16 cellular contexts compared by ENCODE assay signal in genomic region chr14:104450811-104451401, GRCh38.
A peak's percentile ranks its signal among the peaks of the same experiment; 100 is the strongest.
DNase-seq lines count a peak whose midpoint lies in the region; ATAC-seq and TF ChIP-seq lines count a peak whose summit lies in the region.
"Had no signal": no experiment of that assay in that cellular context is flagged by ENCODE, and none has a peak within 500 bp of the region (broad histone marks: within the 10 kb centered on the region; RNA-seq: fewer than 3 reads in every experiment).

No MANE protein-coding gene starts in this region.

- no peak for TF ChIP-seq EP300 in upper lobe of left lung (IDR thresholded peaks at IDR 0.05)

- peaks cover 0 to 20% of the 10 kb centered on the region in 2 donors for H3K9me3 ChIP-seq in right atrium auricular region
- no peaks in the 10 kb centered on the region for H3K9me3 ChIP-seq in colonic mucosa
- peaks cover 0 to 10% (median 4%) of the 10 kb centered on the region in 4 donors for H3K9me3 ChIP-seq in upper lobe of left lung

- H3K4me1 ChIP-seq in right atrium auricular region (no peaks in the 10 kb centered on the region), colonic mucosa (no peaks in the 10 kb centered on the region), upper lobe of left lung (no peaks in the 10 kb centered on the region)

- 89 to 97% methylated on average over 10 to 19 of the region's 28 CpGs for WGBS in upper lobe of left lung, 2 donors

- TF ChIP-seq CTCF in right atrium auricular region (IDR thresholded peaks at IDR 0.05) (no peak), colonic mucosa (IDR thresholded peaks at IDR 0.05) (no peak), upper lobe of left lung (IDR thresholded peaks at IDR 0.05) (no peak)

- DNase-seq in right atrium auricular region (ENCODE audit: low spot score), result peak; percentile 32
- no peak for DNase-seq in Right ventricle myocardium inferior (ENCODE audit: missing footprints)
- DNase-seq in colonic mucosa, result peak; percentile 14
- peak; percentile 74 for DNase-seq in mesenteric fat pad (ENCODE audit: low spot score)
- peak; percentile 18 to 65 for DNase-seq in upper lobe of left lung
- no peak for DNase-seq in LoVo (ENCODE audit: low spot score)
- DNase-seq: Calu3; CD4-positive, CD25-positive, alpha-beta regulatory T cell; KG1; NCI-H1105; NCI-H187 treated with DMSO at 0.1 percent for 48 hours; NCI-H2171; NCI-H774; SHP77 had no signal

- TF ChIP-seq POLR2A in upper lobe of left lung (IDR thresholded peaks at IDR 0.05), result no peak

- H3K4me3 ChIP-seq in right atrium auricular region, result no peak overlapping the region
- H3K4me3 ChIP-seq in colonic mucosa, result no peak overlapping the region
- no peak overlapping the region for H3K4me3 ChIP-seq in upper lobe of left lung

- intact Hi-C loops in Right ventricle myocardium inferior (cut with DNase I) (no loop called here), colonic mucosa (cut with DNase I) (no loop called here)

- no peaks in the 10 kb centered on the region for H3K27me3 ChIP-seq in right atrium auricular region
- peaks cover 4% of the 10 kb centered on the region for H3K27me3 ChIP-seq in colonic mucosa
- H3K27me3 ChIP-seq in upper lobe of left lung, result no peaks in the 10 kb centered on the region

- H3K9ac ChIP-seq in colonic mucosa (ENCODE audit: low read depth in 2 of 2, low read length in 2 of 2), result no peak overlapping the region

- H3K27ac ChIP-seq in right atrium auricular region, result no peak overlapping the region
- no peak overlapping the region for H3K27ac ChIP-seq in colonic mucosa
- H3K27ac ChIP-seq in upper lobe of left lung, result no peak overlapping the region

- no peaks in the 10 kb centered on the region for H3K36me3 ChIP-seq in right atrium auricular region
- H3K36me3 ChIP-seq in colonic mucosa, result no peaks in the 10 kb centered on the region
- no peaks in the 10 kb centered on the region for H3K36me3 ChIP-seq in upper lobe of left lung

- ATAC-seq in Right ventricle myocardium inferior, result no peak
- no peak for ATAC-seq in upper lobe of left lung (ENCODE audit: low FRiP score in 2 of 2)
- ATAC-seq in HG02852 (IDR thresholded peaks at IDR 0.05; ENCODE audit: unreplicated experiment), result no peak
- no peak for ATAC-seq in HG03095 (IDR thresholded peaks at IDR 0.05; ENCODE audit: unreplicated experiment)

Comparison
In these comparisons a context has a peak if more than half of its experiments do, and no peak if none do; other contexts are left out.
1. DNase-seq: peak in right atrium auricular region (single experiment), colonic mucosa (single experiment), mesenteric fat pad (single experiment) and upper lobe of left lung (2 of 2); none in Right ventricle myocardium inferior (single experiment) and LoVo (single experiment).